1 cellular context compared by ENCODE assay signal in genomic region chr1:67500413-67500959, GRCh38.
TF ChIP-seq lines count a peak whose summit lies in the region.

No MANE protein-coding gene starts in this region.

TF ChIP-seq in HepG2, 621 proteins besides CTCF, POLR2A, EP300 and RAD21 (continued from another document and continues in another):
- TF ChIP-seq, protein P1, sequence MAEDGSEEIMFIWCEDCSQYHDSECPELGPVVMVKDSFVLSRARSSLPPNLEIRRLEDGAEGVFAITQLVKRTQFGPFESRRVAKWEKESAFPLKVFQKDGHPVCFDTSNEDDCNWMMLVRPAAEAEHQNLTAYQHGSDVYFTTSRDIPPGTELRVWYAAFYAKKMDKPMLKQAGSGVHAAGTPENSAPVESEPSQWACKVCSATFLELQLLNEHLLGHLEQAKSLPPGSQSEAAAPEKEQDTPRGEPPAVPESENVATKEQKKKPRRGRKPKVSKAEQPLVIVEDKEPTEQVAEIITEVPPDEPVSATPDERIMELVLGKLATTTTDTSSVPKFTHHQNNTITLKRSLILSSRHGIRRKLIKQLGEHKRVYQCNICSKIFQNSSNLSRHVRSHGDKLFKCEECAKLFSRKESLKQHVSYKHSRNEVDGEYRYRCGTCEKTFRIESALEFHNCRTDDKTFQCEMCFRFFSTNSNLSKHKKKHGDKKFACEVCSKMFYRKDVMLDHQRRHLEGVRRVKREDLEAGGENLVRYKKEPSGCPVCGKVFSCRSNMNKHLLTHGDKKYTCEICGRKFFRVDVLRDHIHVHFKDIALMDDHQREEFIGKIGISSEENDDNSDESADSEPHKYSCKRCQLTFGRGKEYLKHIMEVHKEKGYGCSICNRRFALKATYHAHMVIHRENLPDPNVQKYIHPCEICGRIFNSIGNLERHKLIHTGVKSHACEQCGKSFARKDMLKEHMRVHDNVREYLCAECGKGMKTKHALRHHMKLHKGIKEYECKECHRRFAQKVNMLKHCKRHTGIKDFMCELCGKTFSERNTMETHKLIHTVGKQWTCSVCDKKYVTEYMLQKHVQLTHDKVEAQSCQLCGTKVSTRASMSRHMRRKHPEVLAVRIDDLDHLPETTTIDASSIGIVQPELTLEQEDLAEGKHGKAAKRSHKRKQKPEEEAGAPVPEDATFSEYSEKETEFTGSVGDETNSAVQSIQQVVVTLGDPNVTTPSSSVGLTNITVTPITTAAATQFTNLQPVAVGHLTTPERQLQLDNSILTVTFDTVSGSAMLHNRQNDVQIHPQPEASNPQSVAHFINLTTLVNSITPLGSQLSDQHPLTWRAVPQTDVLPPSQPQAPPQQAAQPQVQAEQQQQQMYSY (CRISPR knock-in tag; IDR thresholded peaks at IDR 0.05): no peak
- TF ChIP-seq ZNF251 (CRISPR knock-in tag; IDR thresholded peaks at IDR 0.05) (no peak), NFE2 (CRISPR knock-in tag; IDR thresholded peaks at IDR 0.05) (no peak), KDM2A (CRISPR knock-in tag; IDR thresholded peaks at IDR 0.05; ENCODE audit: borderline replicate concordance, low read depth) (peak; percentile 80), ZNF572 (CRISPR knock-in tag; IDR thresholded peaks at IDR 0.05) (0 out of 2 replicates have a peak, but pooled peaks have one; percentile 43), MZF1 (CRISPR knock-in tag; IDR thresholded peaks at IDR 0.05; ENCODE audit: borderline replicate concordance) (no peak), SRSF9 (IDR thresholded peaks at IDR 0.05; ENCODE audit: borderline replicate concordance, insufficient read depth, low read depth, low read length, poor library complexity, severe bottlenecking) (no peak), CENPX (CRISPR knock-in tag; IDR thresholded peaks at IDR 0.05) (no peak), ZNF317 (CRISPR knock-in tag; IDR thresholded peaks at IDR 0.05) (no peak), ZNF235 (CRISPR knock-in tag; IDR thresholded peaks at IDR 0.05; ENCODE audit: borderline replicate concordance) (no peak), ZNF547 (CRISPR knock-in tag; IDR thresholded peaks at IDR 0.05) (no peak), DNMT3B (CRISPR knock-in tag; conservative IDR thresholded peaks at IDR 0.05) (no peak), TRIM22 (IDR thresholded peaks at IDR 0.05) (no peak), MED13 (CRISPR knock-in tag; IDR thresholded peaks at IDR 0.05) (no peak), SMAD3 (CRISPR knock-in tag; IDR thresholded peaks at IDR 0.05) (peak; percentile 72; the same call in 1 of the 2 replicates), ZNF777 (CRISPR knock-in tag; IDR thresholded peaks at IDR 0.05) (no peak), RFX1 (IDR thresholded peaks at IDR 0.05) (no peak), ZNF414 (CRISPR knock-in tag; IDR thresholded peaks at IDR 0.05) (no peak), REXO4 (CRISPR knock-in tag; IDR thresholded peaks at IDR 0.05; ENCODE audit: borderline replicate concordance) (no peak), FOXP1 (IDR thresholded peaks at IDR 0.05) (no peak), FOXP1 (CRISPR knock-in tag; IDR thresholded peaks at IDR 0.05) (no peak), ZNF12 (CRISPR knock-in tag; IDR thresholded peaks at IDR 0.05) (no peak), ZNF329 (CRISPR knock-in tag; IDR thresholded peaks at IDR 0.05; ENCODE audit: low read depth) (peak; percentile 19; the same call in 1 of the 2 replicates), KDM4B (CRISPR knock-in tag; IDR thresholded peaks at IDR 0.05) (no peak), ZNF687 (CRISPR knock-in tag; IDR thresholded peaks at IDR 0.05) (peak; percentile 70), THAP9 (CRISPR knock-in tag; IDR thresholded peaks at IDR 0.05; ENCODE audit: borderline replicate concordance) (no peak), CBX1 (IDR thresholded peaks at IDR 0.05; ENCODE audit: low read depth) (no peak), NFYC (CRISPR knock-in tag; IDR thresholded peaks at IDR 0.05) (no peak), ZNF564 (CRISPR knock-in tag; IDR thresholded peaks at IDR 0.05) (no peak), THAP8 (CRISPR knock-in tag; IDR thresholded peaks at IDR 0.05; ENCODE audit: borderline replicate concordance) (no peak), MEIS1 (CRISPR knock-in tag; IDR thresholded peaks at IDR 0.05; ENCODE audit: borderline replicate concordance) (no peak), ZNF737 (CRISPR knock-in tag; IDR thresholded peaks at IDR 0.05; ENCODE audit: borderline replicate concordance) (no peak), KMT2A (CRISPR knock-in tag; IDR thresholded peaks at IDR 0.05) (0 out of 2 replicates have a peak, but pooled peaks have one; percentile 26), RFXANK (CRISPR knock-in tag; IDR thresholded peaks at IDR 0.05) (no peak), SMAD9 (CRISPR knock-in tag; IDR thresholded peaks at IDR 0.05) (no peak), ZNF232 (CRISPR knock-in tag; IDR thresholded peaks at IDR 0.05; ENCODE audit: borderline replicate concordance) (no peak), KLF13 (CRISPR knock-in tag; IDR thresholded peaks at IDR 0.05) (no peak), ZFP37 (CRISPR knock-in tag; IDR thresholded peaks at IDR 0.05; ENCODE audit: borderline replicate concordance) (no peak)
- TF ChIP-seq, protein P2, sequence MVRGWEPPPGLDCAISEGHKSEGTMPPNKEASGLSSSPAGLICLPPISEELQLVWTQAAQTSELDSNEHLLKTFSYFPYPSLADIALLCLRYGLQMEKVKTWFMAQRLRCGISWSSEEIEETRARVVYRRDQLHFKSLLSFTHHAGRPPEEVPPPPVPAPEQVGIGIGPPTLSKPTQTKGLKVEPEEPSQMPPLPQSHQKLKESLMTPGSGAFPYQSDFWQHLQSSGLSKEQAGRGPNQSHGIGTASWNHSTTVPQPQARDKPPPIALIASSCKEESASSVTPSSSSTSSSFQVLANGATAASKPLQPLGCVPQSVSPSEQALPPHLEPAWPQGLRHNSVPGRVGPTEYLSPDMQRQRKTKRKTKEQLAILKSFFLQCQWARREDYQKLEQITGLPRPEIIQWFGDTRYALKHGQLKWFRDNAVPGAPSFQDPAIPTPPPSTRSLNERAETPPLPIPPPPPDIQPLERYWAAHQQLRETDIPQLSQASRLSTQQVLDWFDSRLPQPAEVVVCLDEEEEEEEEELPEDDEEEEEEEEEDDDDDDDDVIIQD (CRISPR knock-in tag; IDR thresholded peaks at IDR 0.05; ENCODE audit: low read depth): peak; percentile 66; the same call in 1 of the 2 replicates
- TF ChIP-seq, protein P3, sequence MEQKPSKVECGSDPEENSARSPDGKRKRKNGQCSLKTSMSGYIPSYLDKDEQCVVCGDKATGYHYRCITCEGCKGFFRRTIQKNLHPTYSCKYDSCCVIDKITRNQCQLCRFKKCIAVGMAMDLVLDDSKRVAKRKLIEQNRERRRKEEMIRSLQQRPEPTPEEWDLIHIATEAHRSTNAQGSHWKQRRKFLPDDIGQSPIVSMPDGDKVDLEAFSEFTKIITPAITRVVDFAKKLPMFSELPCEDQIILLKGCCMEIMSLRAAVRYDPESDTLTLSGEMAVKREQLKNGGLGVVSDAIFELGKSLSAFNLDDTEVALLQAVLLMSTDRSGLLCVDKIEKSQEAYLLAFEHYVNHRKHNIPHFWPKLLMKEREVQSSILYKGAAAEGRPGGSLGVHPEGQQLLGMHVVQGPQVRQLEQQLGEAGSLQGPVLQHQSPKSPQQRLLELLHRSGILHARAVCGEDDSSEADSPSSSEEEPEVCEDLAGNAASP (CRISPR knock-in tag; IDR thresholded peaks at IDR 0.05; ENCODE audit: borderline replicate concordance): peak; percentile 47; the same call in 1 of the 2 replicates
- TF ChIP-seq, protein P4, sequence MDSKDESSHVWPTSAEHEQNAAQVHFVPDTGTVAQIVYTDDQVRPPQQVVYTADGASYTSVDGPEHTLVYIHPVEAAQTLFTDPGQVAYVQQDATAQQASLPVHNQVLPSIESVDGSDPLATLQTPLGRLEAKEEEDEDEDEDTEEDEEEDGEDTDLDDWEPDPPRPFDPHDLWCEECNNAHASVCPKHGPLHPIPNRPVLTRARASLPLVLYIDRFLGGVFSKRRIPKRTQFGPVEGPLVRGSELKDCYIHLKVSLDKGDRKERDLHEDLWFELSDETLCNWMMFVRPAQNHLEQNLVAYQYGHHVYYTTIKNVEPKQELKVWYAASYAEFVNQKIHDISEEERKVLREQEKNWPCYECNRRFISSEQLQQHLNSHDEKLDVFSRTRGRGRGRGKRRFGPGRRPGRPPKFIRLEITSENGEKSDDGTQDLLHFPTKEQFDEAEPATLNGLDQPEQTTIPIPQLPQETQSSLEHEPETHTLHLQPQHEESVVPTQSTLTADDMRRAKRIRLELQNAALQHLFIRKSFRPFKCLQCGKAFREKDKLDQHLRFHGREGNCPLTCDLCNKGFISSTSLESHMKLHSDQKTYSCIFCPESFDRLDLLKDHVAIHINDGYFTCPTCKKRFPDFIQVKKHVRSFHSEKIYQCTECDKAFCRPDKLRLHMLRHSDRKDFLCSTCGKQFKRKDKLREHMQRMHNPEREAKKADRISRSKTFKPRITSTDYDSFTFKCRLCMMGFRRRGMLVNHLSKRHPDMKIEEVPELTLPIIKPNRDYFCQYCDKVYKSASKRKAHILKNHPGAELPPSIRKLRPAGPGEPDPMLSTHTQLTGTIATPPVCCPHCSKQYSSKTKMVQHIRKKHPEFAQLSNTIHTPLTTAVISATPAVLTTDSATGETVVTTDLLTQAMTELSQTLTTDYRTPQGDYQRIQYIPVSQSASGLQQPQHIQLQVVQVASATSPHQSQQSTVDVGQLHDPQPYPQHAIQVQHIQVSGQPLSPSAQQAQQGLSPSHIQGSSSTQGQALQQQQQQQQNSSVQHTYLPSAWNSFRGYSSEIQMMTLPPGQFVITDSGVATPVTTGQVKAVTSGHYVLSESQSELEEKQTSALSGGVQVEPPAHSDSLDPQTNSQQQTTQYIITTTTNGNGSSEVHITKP (CRISPR knock-in tag; IDR thresholded peaks at IDR 0.05; ENCODE audit: low read depth): 0 out of 2 replicates have a peak, but pooled peaks have one; percentile 55
